Comparison of ENCODE assay signal across 29 cellular contexts in genomic region chr19:19545707-19546106, GRCh38. TPM values are rescaled to one million over a fixed set of nuclear protein-coding genes. Genes with fewer than 3 reads are reported as not detected.
"Had no signal": no experiment of that assay in that cellular context is flagged by ENCODE, and none has a peak within 500 bp of the region (broad histone marks: within the 10 kb centered on the region; RNA-seq: fewer than 3 reads in every experiment).

No MANE protein-coding gene starts in this region.

- H3K27ac Mint-ChIP-seq: natural killer cell treated with Interleukin-12 subunit alpha and Interleukin-12 subunit beta and Interleukin-15 and Interleukin-18, amount 100 ng/mL, for 72 hours; nephron progenitor cell; stimulated activated effector memory CD8-positive, alpha-beta T cell treated with anti-CD3 and anti-CD28 coated beads, Interleukin-12 subunit alpha, Interleukin-12 subunit beta, amount 100 ng/mL, for 72 hours; stimulated activated naive B cell treated with anti-CD40 and anti-IgM and Interleukin-4, amounts not matched to agents 10 μg/mL and 1 μg/mL and 100 μg/mL, for 72 hours; stimulated activated naive CD8-positive, alpha-beta T cell treated with anti-CD3 and anti-CD28 coated beads, Interleukin-15, Interleukin-2, amounts not matched to agents 100 ng/mL and 50 ng/mL, for 24 hours had no signal

- ATAC-seq: naive thymus-derived CD8-positive, alpha-beta T cell; natural killer cell treated with Interleukin-12 subunit alpha and Interleukin-12 subunit beta and Interleukin-15 and Interleukin-18, amount 100 ng/mL, for 72 hours; psoas muscle; right cardiac atrium; right lobe of liver; stimulated activated effector memory CD8-positive, alpha-beta T cell treated with anti-CD3 and anti-CD28 coated beads, Interleukin-12 subunit alpha, Interleukin-12 subunit beta, amount 100 ng/mL, for 72 hours; stimulated activated naive B cell treated with anti-CD40 and anti-IgM and Interleukin-4, amounts not matched to agents 10 μg/mL and 1 μg/mL and 100 μg/mL, for 72 hours had no signal

- DNase-seq: naive thymus-derived CD8-positive, alpha-beta T cell; nephron progenitor cell; nucleus accumbens; ovary; psoas muscle; sigmoid colon; small intestine; stimulated activated CD4-positive, alpha-beta T cell treated with anti-CD3 and anti-CD28 coated beads, Interleukin-15, amount 100 ng/mL, for 24 hours; stimulated activated CD4-positive, alpha-beta T cell treated with anti-CD3 and anti-CD28 coated beads, Interleukin-2, amount 100 ng/mL, for 24 hours; stimulated activated CD4-positive, alpha-beta T cell treated with anti-CD3 and anti-CD28 coated beads, Interleukin-2, amount 100 ng/mL, for 48 hours; stimulated activated CD4-positive, alpha-beta T cell treated with anti-CD3 and anti-CD28 coated beads, Interleukin-4, amount 100 ng/mL, for 24 hours; stimulated activated naive B cell treated with anti-CD40 and anti-IgM and Interleukin-4, amounts not matched to agents 10 μg/mL and 1 μg/mL and 100 μg/mL, for 72 hours; stimulated activated naive CD4-positive, alpha-beta T cell treated with Interleukin-2 at 50 U/mL for 16 hours; stomach; thyroid gland; trophoblast cell had no signal

- H3K9me3 ChIP-seq: neutrophil, ovary, psoas muscle, right lobe of liver, sigmoid colon, thoracic aorta, thyroid gland, tibial nerve, upper lobe of left lung, vagina had no signal

- H3K36me3 Mint-ChIP-seq: naive thymus-derived CD8-positive, alpha-beta T cell; natural killer cell treated with Interleukin-12 subunit alpha and Interleukin-12 subunit beta and Interleukin-15 and Interleukin-18, amount 100 ng/mL, for 72 hours; stimulated activated naive B cell treated with anti-CD40 and anti-IgM and Interleukin-4, amounts not matched to agents 10 μg/mL and 1 μg/mL and 100 μg/mL, for 72 hours had no signal

- H3K9me3 Mint-ChIP-seq: naive thymus-derived CD8-positive, alpha-beta T cell; natural killer cell treated with Interleukin-12 subunit alpha and Interleukin-12 subunit beta and Interleukin-15 and Interleukin-18, amount 100 ng/mL, for 72 hours; nephron progenitor cell; neural crest cell; stimulated activated effector memory CD8-positive, alpha-beta T cell treated with anti-CD3 and anti-CD28 coated beads, Interleukin-12 subunit alpha, Interleukin-12 subunit beta, amount 100 ng/mL, for 72 hours; stimulated activated naive B cell treated with anti-CD40 and anti-IgM and Interleukin-4, amounts not matched to agents 10 μg/mL and 1 μg/mL and 100 μg/mL, for 72 hours; stimulated activated naive CD8-positive, alpha-beta T cell treated with anti-CD3 and anti-CD28 coated beads, Interleukin-15, Interleukin-2, amounts not matched to agents 100 ng/mL and 50 ng/mL, for 24 hours had no signal

- H3K4me1 ChIP-seq: parathyroid adenoma, right lobe of liver had no signal

- H3K27me3 ChIP-seq: ovary, right lobe of liver, thyroid gland, vagina had no signal

- H3K4me3 ChIP-seq: ovary, psoas muscle, right lobe of liver, sigmoid colon, stomach, thoracic aorta, thyroid gland, tibial nerve, upper lobe of left lung, vagina had no signal

- H3K27ac ChIP-seq: neutrophil, ovary, parathyroid adenoma, psoas muscle, right lobe of liver, sigmoid colon, stomach, thoracic aorta, thyroid gland, tibial nerve, upper lobe of left lung, vagina had no signal

- H3K27me3 Mint-ChIP-seq: natural killer cell treated with Interleukin-12 subunit alpha and Interleukin-12 subunit beta and Interleukin-15 and Interleukin-18, amount 100 ng/mL, for 72 hours had no signal

- H3K4me3 Mint-ChIP-seq: naive thymus-derived CD8-positive, alpha-beta T cell; natural killer cell treated with Interleukin-12 subunit alpha and Interleukin-12 subunit beta and Interleukin-15 and Interleukin-18, amount 100 ng/mL, for 72 hours; nephron progenitor cell; neural crest cell; stimulated activated effector memory CD8-positive, alpha-beta T cell treated with anti-CD3 and anti-CD28 coated beads, Interleukin-12 subunit alpha, Interleukin-12 subunit beta, amount 100 ng/mL, for 72 hours; stimulated activated naive B cell treated with anti-CD40 and anti-IgM and Interleukin-4, amounts not matched to agents 10 μg/mL and 1 μg/mL and 100 μg/mL, for 72 hours; stimulated activated naive CD8-positive, alpha-beta T cell treated with anti-CD3 and anti-CD28 coated beads, Interleukin-15, Interleukin-2, amounts not matched to agents 100 ng/mL and 50 ng/mL, for 24 hours had no signal

- H3K9ac ChIP-seq: parathyroid adenoma had no signal

- H3K36me3 ChIP-seq: neutrophil, ovary, right lobe of liver, sigmoid colon, stomach, thoracic aorta, thyroid gland, tibial nerve, upper lobe of left lung, vagina had no signal

RNA-seq across cellular contexts. Expression of gene CILP2, which starts 7.6 kb away (rescaled TPM):
- total RNA-seq: psoas muscle had no signal

RNA-seq across cellular contexts. Expression of gene TSSK6, which starts 30.4 kb away (rescaled TPM):
- total RNA-seq: skeletal muscle tissue had no signal
